ENCODE assay signal across 9 cellular contexts in the genomic region with DNA sequence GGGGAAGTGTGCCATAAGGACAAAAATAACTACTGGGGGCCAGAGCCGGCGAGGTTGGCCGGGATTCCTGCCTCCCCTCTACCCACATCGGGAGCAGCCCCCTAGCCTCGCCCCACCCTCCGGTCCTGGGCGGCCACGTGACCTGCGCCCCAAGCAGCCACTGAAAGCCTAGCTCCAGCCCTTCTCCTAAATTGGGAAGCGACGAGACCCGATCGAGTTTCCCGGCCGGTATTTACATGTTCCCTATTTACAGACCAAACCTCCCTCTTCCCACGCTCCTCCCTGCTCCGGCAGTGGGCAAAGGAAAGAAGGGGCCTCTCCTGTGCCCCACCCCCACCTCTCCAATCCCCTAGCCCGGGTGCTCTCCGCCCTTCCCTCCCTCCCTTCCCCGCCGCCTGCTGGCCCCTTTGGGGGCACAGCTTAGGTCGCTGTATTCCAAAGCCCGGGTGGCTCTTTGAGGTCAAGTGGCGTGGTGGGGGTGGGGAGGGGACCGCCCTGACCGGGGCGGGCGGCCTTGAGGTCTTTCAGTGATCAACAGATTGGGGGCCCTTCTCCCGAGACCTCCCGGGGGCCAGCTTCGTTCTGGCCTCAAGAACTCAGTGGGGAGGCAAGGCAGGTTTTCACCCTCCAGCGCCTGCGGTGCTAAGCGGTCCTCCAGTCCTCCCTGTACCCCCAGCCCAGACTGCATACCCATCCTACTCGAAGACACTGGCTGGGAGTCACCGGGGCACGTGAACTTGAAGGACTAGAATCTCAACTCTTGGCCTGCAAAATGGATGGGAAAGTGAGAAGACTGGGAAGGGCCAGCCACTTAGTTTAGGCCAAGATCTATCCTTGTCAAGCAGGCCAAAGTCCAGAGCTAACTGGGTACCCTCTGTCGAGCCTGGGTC. TPM values are rescaled to one million over a fixed set of nuclear protein-coding genes. Genes with fewer than 3 reads are reported as not detected.
DNase-seq lines count a peak whose midpoint lies in the region; ATAC-seq and TF ChIP-seq lines count a peak whose summit lies in the region.
"Had no signal": no experiment of that assay in that cellular context is flagged by ENCODE, and none has a peak within 500 bp of the region (broad histone marks: within the 10 kb centered on the region; RNA-seq: fewer than 3 reads in every experiment).

No MANE protein-coding gene starts in this region.

- H3K4me1 ChIP-seq in aorta (ENCODE audit: control insufficient read depth in 1 of 2, insufficient read depth in 2 of 2, low read length in 2 of 2): peaks cover 3 to 4% of the 10 kb centered on the region in 2 donors

- intact Hi-C loops in aorta (cut with DNase I): no loop called here

- no peaks in the 10 kb centered on the region for H3K9me3 Mint-ChIP-seq in stimulated activated naive CD8-positive, alpha-beta T cell treated with anti-CD3 and anti-CD28 coated beads, Interleukin-15, Interleukin-2, amounts not matched to agents 100 ng/mL and 50 ng/mL, for 24 hours
- H3K9me3 Mint-ChIP-seq in glutamatergic neuron (ENCODE audit: unreplicated experiment) (peaks cover 5% of the 10 kb centered on the region), nephron progenitor cell (peaks cover 19% of the 10 kb centered on the region)

- no peaks in the 10 kb centered on the region for H3K36me3 ChIP-seq in aorta (ENCODE audit: control insufficient read depth in 1 of 2, insufficient read depth in 2 of 2, low read length in 1 of 2)

- H3K4me3 Mint-ChIP-seq in stimulated activated naive CD8-positive, alpha-beta T cell treated with anti-CD3 and anti-CD28 coated beads, Interleukin-15, Interleukin-2, amounts not matched to agents 100 ng/mL and 50 ng/mL, for 24 hours: peak overlapping the region; percentile 33
- H3K4me3 Mint-ChIP-seq in glutamatergic neuron (ENCODE audit: unreplicated experiment): peak overlapping the region; percentile 2
- H3K4me3 Mint-ChIP-seq in nephron progenitor cell: peak overlapping the region; percentile 40

- H3K9me3 ChIP-seq in aorta (ENCODE audit: control insufficient read depth, low read length): no peaks in the 10 kb centered on the region

- no peak for ATAC-seq in stimulated activated naive CD8-positive, alpha-beta T cell treated with anti-CD3 and anti-CD28 coated beads, Interleukin-15, Interleukin-2, amounts not matched to agents 100 U/mL and 50 U/mL, for 24 hours
- ATAC-seq in aorta (ENCODE audit: low FRiP score) (peak; percentile 81), HG02970 (IDR thresholded peaks at IDR 0.05; ENCODE audit: low FRiP score, unreplicated experiment) (no peak)

- TF ChIP-seq CTCF in glutamatergic neuron (IDR thresholded peaks at IDR 0.05; ENCODE audit: partially characterized antibody, unreplicated experiment) (peak; percentile 55), nephron progenitor cell (IDR thresholded peaks at IDR 0.05) (peak; percentile 37)

- DNase-seq in stimulated activated naive CD8-positive, alpha-beta T cell treated with anti-CD3 and anti-CD28 coated beads, Interleukin-15, Interleukin-2, amounts not matched to agents 100 U/mL and 50 U/mL, for 24 hours: no peak
- DNase-seq in glutamatergic neuron (peak; percentile 66), nephron progenitor cell (peak; percentile 73), aorta (peak; percentile 72 to 87), NCI-H1436 (lab: John Stamatoyannopoulos, UW) (no peak), medulla oblongata (ENCODE audit: extremely low spot score) (no peak)
- DNase-seq: foreskin melanocyte had no signal

- H3K27me3 ChIP-seq in aorta (ENCODE audit: control insufficient read depth in 1 of 2, insufficient read depth in 2 of 2, low read length in 1 of 2): no peaks in the 10 kb centered on the region

- peaks cover 32% of the 10 kb centered on the region for H3K27me3 Mint-ChIP-seq in stimulated activated naive CD8-positive, alpha-beta T cell treated with anti-CD3 and anti-CD28 coated beads, Interleukin-15, Interleukin-2, amounts not matched to agents 100 ng/mL and 50 ng/mL, for 24 hours
- H3K27me3 Mint-ChIP-seq in glutamatergic neuron (ENCODE audit: unreplicated experiment) (peaks cover 9% of the 10 kb centered on the region), nephron progenitor cell (ENCODE audit: low read depth, poor library complexity) (peaks cover 6% of the 10 kb centered on the region)

- no peaks in the 10 kb centered on the region for H3K36me3 Mint-ChIP-seq in stimulated activated naive CD8-positive, alpha-beta T cell treated with anti-CD3 and anti-CD28 coated beads, Interleukin-15, Interleukin-2, amounts not matched to agents 100 ng/mL and 50 ng/mL, for 24 hours (ENCODE audit: low read depth)
- H3K36me3 Mint-ChIP-seq in glutamatergic neuron (ENCODE audit: unreplicated experiment): peaks cover 6% of the 10 kb centered on the region
- peaks cover 19% of the 10 kb centered on the region for H3K36me3 Mint-ChIP-seq in nephron progenitor cell (ENCODE audit: low read depth)

- peak overlapping the region; percentile 89 to 94 for H3K27ac ChIP-seq in aorta (ENCODE audit: low read depth in 1 of 2, low read length in 2 of 2)

- H3K4me3 ChIP-seq in aorta (ENCODE audit: low read length in 2 of 2): peak overlapping the region in 1 of 2 donors; percentile 15

- no peak overlapping the region for H3K27ac Mint-ChIP-seq in stimulated activated naive CD8-positive, alpha-beta T cell treated with anti-CD3 and anti-CD28 coated beads, Interleukin-15, Interleukin-2, amounts not matched to agents 100 ng/mL and 50 ng/mL, for 24 hours
- H3K27ac Mint-ChIP-seq in glutamatergic neuron (ENCODE audit: unreplicated experiment): no peak overlapping the region
- H3K27ac Mint-ChIP-seq in nephron progenitor cell: peak overlapping the region; percentile 83

- 21 to 23% methylated on average over 34 to 38 of the region's 38 CpGs for WGBS in aorta, 2 donors

- H3K4me1 Mint-ChIP-seq in stimulated activated naive CD8-positive, alpha-beta T cell treated with anti-CD3 and anti-CD28 coated beads, Interleukin-15, Interleukin-2, amounts not matched to agents 100 ng/mL and 50 ng/mL, for 24 hours (ENCODE audit: low read depth): peaks cover 44% of the 10 kb centered on the region
- peaks cover 27% of the 10 kb centered on the region for H3K4me1 Mint-ChIP-seq in glutamatergic neuron (ENCODE audit: low read depth, unreplicated experiment)
- H3K4me1 Mint-ChIP-seq in nephron progenitor cell: peaks cover 66% of the 10 kb centered on the region

RNA-seq across cellular contexts. Expression of gene CTDSP2, which starts 6.3 kb away (rescaled TPM):
- 127 TPM for total RNA-seq in glutamatergic neuron (ENCODE audit: unreplicated experiment)
- 100 to 1,000 TPM; 187 to 252 TPM for total RNA-seq in aorta
- polyA plus RNA-seq in aorta: 10 to 100 TPM; 51.2 to 91.7 TPM

RNA-seq across cellular contexts. Expression of gene AVIL, which starts 34.3 kb away (rescaled TPM):
- 4.8 TPM for total RNA-seq in glutamatergic neuron (ENCODE audit: unreplicated experiment)
- 10 to 100 TPM; 11.5 to 26.8 TPM for total RNA-seq in aorta
- polyA plus RNA-seq in aorta: 1 to 10 TPM; 5.5 to 7.2 TPM

Comparison
In these comparisons a context has a peak if more than half of its experiments do, and no peak if none do; other contexts are left out.
1. DNase-seq: peak in glutamatergic neuron (single experiment), nephron progenitor cell (single experiment) and aorta (2 of 2); none in stimulated activated naive CD8-positive, alpha-beta T cell treated with anti-CD3 and anti-CD28 coated beads, Interleukin-15, Interleukin-2, amounts not matched to agents 100 U/mL and 50 U/mL, for 24 hours (single experiment), NCI-H1436 (single experiment) and medulla oblongata (single experiment).
2. Peak in every context shown above with its lines, with median percentiles within 50 percentile points of each other: H3K4me3 Mint-ChIP-seq.